1 cellular context compared by ENCODE assay signal in the genomic region with DNA sequence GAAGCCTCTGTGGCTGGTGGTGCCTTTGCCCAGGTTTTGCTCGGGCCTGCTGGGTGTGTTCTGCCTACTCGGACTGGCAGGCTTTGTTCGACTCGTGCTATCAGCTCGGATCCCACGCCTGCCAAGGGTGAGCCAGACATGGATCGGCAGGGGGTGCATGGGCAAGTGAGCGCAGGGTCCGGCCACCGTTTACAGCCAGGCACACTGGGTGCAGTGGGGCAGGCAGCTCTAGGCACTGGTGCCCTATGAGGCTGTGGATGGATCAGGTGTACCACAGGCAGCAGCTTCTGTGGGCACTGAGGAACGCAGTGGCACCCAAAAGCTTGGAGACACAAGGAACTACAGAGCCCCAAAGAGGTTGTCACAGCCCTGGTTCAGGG.
TF ChIP-seq lines count a peak whose summit lies in the region.

No MANE protein-coding gene starts in this region.

TF ChIP-seq in H1, 55 proteins besides CTCF, POLR2A, EP300 and RAD21:
- TF ChIP-seq TEAD4 (IDR thresholded peaks at IDR 0.05; ENCODE audit: low read depth, low read length) (no peak), HDAC2 (IDR thresholded peaks at IDR 0.05; ENCODE audit: borderline replicate concordance in 1 of 2, low read depth in 2 of 2, low read length in 2 of 2) (no peak), SAP30 (IDR thresholded peaks at IDR 0.05; ENCODE audit: insufficient read depth, insufficient replicate concordance, low read length) (no peak), CHD1 (IDR thresholded peaks at IDR 0.05; ENCODE audit: low read depth, low read length) (no peak), TAF7 (optimal IDR thresholded peaks at IDR 0.05; ENCODE audit: borderline replicate concordance, low read depth, low read length) (no peak), NANOG (IDR thresholded peaks at IDR 0.05; ENCODE audit: insufficient read depth, low read depth, low read length, poor library complexity, severe bottlenecking) (no peak), SUZ12 (IDR thresholded peaks at IDR 0.05; ENCODE audit: low read length) (no peak), TCF12 (IDR thresholded peaks at IDR 0.05; ENCODE audit: low read depth, low read length) (no peak), EGR1 (IDR thresholded peaks at IDR 0.05; ENCODE audit: borderline replicate concordance, low read depth, low read length) (no peak), NRF1 (IDR thresholded peaks at IDR 0.05; ENCODE audit: low read depth, low read length) (no peak), SP4 (IDR thresholded peaks at IDR 0.05; ENCODE audit: low read length) (no peak), KDM4A (IDR thresholded peaks at IDR 0.05; ENCODE audit: low read depth, low read length, severe bottlenecking) (no peak), CREB1 (IDR thresholded peaks at IDR 0.05) (no peak), TBP (IDR thresholded peaks at IDR 0.05; ENCODE audit: low read depth, low read length) (no peak), EZH2 (IDR thresholded peaks at IDR 0.05; ENCODE audit: low read depth, low read length, severe bottlenecking) (no peak), GABPA (IDR thresholded peaks at IDR 0.05; ENCODE audit: borderline replicate concordance, insufficient read depth, low read length) (no peak)
- TF ChIP-seq, protein P1, sequence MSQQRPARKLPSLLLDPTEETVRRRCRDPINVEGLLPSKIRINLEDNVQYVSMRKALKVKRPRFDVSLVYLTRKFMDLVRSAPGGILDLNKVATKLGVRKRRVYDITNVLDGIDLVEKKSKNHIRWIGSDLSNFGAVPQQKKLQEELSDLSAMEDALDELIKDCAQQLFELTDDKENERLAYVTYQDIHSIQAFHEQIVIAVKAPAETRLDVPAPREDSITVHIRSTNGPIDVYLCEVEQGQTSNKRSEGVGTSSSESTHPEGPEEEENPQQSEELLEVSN (IDR thresholded peaks at IDR 0.05), result no peak
